14 cellular contexts compared by ENCODE assay signal in the genomic region with DNA sequence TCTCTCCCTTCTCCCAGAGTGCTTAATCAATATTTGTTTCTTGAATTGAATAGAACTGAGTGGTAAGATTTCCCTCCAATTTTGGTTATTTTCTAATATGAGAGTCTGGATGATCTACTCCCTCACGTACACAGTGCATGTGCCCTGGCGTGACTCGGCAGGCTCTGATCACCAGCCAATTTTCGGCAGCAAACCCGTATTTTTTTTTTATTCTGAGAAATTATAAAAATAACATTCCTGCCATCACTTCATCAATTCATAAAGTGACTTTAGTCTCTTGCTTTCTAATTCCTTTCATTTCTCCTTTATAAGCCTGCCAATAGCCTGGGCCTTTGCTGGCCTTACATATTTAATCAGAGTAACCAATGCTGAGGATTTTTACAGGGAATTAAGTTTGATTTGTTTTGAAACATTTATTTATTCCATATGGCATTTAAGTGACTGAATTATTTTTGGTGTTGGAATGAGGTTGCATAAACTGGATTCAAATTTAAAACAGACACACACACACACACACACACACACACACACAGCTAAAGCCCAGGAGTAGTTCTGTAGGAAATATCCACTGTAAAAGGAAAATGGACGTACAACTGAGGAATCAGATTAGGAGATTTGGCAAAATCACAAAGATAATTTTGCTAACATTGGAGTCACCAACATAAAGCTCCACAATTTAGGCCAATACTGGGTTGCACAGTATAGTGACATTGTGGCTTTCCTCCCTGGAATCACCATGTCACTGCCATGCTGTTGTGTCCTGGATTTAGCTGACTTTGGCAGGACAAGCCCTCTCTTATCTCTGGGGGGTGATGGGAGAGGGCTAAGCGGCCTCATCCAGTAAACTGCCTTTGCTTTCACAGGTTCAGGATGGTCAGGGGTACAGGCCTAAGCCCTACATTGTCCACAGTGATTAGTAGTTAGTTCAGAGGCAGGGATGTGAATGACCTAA.
DNase-seq lines count a peak whose midpoint lies in the region; ATAC-seq and TF ChIP-seq lines count a peak whose summit lies in the region.
"Had no signal": no experiment of that assay in that cellular context is flagged by ENCODE, and none has a peak within 500 bp of the region (broad histone marks: within the 10 kb centered on the region; RNA-seq: fewer than 3 reads in every experiment).

No MANE protein-coding gene starts in this region.

- H4K5ac ChIP-seq in mesendoderm (ENCODE audit: low read length), result no peak overlapping the region

- no peak overlapping the region for H3K4me3 Mint-ChIP-seq in CD4-positive, alpha-beta T cell
- H3K4me3 Mint-ChIP-seq: activated CD8-positive, alpha-beta T cell treated with anti-CD3 and anti-CD28 coated beads, Interleukin-2, amount 10 ng/mL, durations not matched to agents 7 days and 5 days; type B pancreatic cell had no signal

- no peaks in the 10 kb centered on the region for H3K4me1 ChIP-seq in mesendoderm (ENCODE audit: control insufficient read depth, low read depth, low read length)

- no peaks in the 10 kb centered on the region for H3K36me3 ChIP-seq in mesendoderm (ENCODE audit: control insufficient read depth, insufficient read depth, low read length)

- peak overlapping the region; percentile 56 for H3K56ac ChIP-seq in mesendoderm (ENCODE audit: low read length)

- no peak overlapping the region for H3K4me2 ChIP-seq in mesendoderm (ENCODE audit: low read length)

- H3K23ac ChIP-seq in mesendoderm (ENCODE audit: low read length), result no peak overlapping the region

- H3K18ac ChIP-seq in mesendoderm (ENCODE audit: low read length), result no peak overlapping the region

- H3K36me3 Mint-ChIP-seq in CD4-positive, alpha-beta T cell (ENCODE audit: low read depth), result no peaks in the 10 kb centered on the region
- H3K36me3 Mint-ChIP-seq: type B pancreatic cell had no signal

- no peak overlapping the region for H3K4ac ChIP-seq in mesendoderm (ENCODE audit: low read depth, low read length)

- H2AK5ac ChIP-seq in mesendoderm (ENCODE audit: low read length), result no peak overlapping the region

- ATAC-seq in CD4-positive, alpha-beta T cell (ENCODE audit: poor library complexity), result no peak
- ATAC-seq in HG03139 (IDR thresholded peaks at IDR 0.05; ENCODE audit: unreplicated experiment) (no peak), HG03039 (IDR thresholded peaks at IDR 0.05; ENCODE audit: unreplicated experiment) (no peak), HG03521 (IDR thresholded peaks at IDR 0.05; ENCODE audit: unreplicated experiment) (no peak)

- no peaks in the 10 kb centered on the region for H3K27me3 ChIP-seq in CD4-positive, alpha-beta T cell (ENCODE audit: control insufficient read depth, insufficient read depth, low read length)
- H3K27me3 ChIP-seq in mesendoderm (ENCODE audit: insufficient read depth, low read length, poor library complexity), result no peaks in the 10 kb centered on the region

- no peaks in the 10 kb centered on the region for H3K79me2 ChIP-seq in mesendoderm (ENCODE audit: control insufficient read depth, insufficient read depth, low read length)

- H3K79me1 ChIP-seq in mesendoderm (ENCODE audit: low read length), result no peaks in the 10 kb centered on the region

- H2BK120ac ChIP-seq in mesendoderm (ENCODE audit: low read depth, low read length), result no peak overlapping the region

- no peak overlapping the region for H4K8ac ChIP-seq in mesendoderm (ENCODE audit: low read depth, low read length)

- DNase-seq in CD4-positive, alpha-beta T cell, result no peak
- DNase-seq in NCI-H446 (lab: John Stamatoyannopoulos, UW), result peak; percentile 33 to 39
- DNase-seq in dedifferentiated amniotic fluid mesenchymal stem cell (ENCODE audit: extremely low spot score), result peak; percentile 49
- no peak for DNase-seq in mesendoderm
- no peak for DNase-seq in activated CD4-positive, alpha-beta T cell treated with anti-CD3 and anti-CD28 coated beads, Interleukin-2, amount 50 U/mL, for 1 hour
- DNase-seq: activated CD8-positive, alpha-beta T cell treated with anti-CD3 and anti-CD28 coated beads, Interleukin-2, amount 10 ng/mL, durations not matched to agents 7 days and 5 days; activated effector memory CD4-positive, alpha-beta T cell treated with anti-CD3 and anti-CD28 coated beads, Interleukin-2, amount 50 U/mL, for 16 hours; foreskin melanocyte; NCI-H2081; SIG-M5 had no signal

- peaks cover 17% of the 10 kb centered on the region for H3K4me1 Mint-ChIP-seq in CD4-positive, alpha-beta T cell (ENCODE audit: low read depth)

- POLR2A ChIA-PET in CD4-positive, alpha-beta T cell (lab: Charles Lee), result interaction anchor here (0.7 kb wide), 1 partner anchor 172 kb away, joined by 3 read pairs; no protein-coding TSS in a partner anchor

- H2BK5ac ChIP-seq in mesendoderm (ENCODE audit: low read length), result no peak overlapping the region

- H3K9ac ChIP-seq in mesendoderm (ENCODE audit: low read length), result no peak overlapping the region

- H3K27me3 Mint-ChIP-seq in CD4-positive, alpha-beta T cell, result no peaks in the 10 kb centered on the region
- H3K27me3 Mint-ChIP-seq: type B pancreatic cell had no signal

- no peak for TF ChIP-seq CTCF in CD4-positive, alpha-beta T cell (IDR thresholded peaks at IDR 0.05)

- peaks cover 1% of the 10 kb centered on the region for H3K9me3 Mint-ChIP-seq in CD4-positive, alpha-beta T cell
- H3K9me3 Mint-ChIP-seq: type B pancreatic cell had no signal

- H2BK15ac ChIP-seq in mesendoderm (replicated peaks; ENCODE audit: low read depth), result no peak overlapping the region

- intact Hi-C loops in CD4-positive, alpha-beta T cell (cut with DNase I, micrococcal nuclease), result no loop called here

- no peak overlapping the region for H3K4me3 ChIP-seq in mesendoderm (ENCODE audit: low read length)

- H3K9me3 ChIP-seq in CD4-positive, alpha-beta T cell (ENCODE audit: control insufficient read depth, low read length), result no peaks in the 10 kb centered on the region

- no CpG with 5 or more reads among the region's 7 CpGs for WGBS in mesendoderm (ENCODE audit: extremely low coverage, insufficient coverage, low lambda C conversion rate)

- H3K27ac Mint-ChIP-seq in CD4-positive, alpha-beta T cell, result peak overlapping the region; percentile 53
- H3K27ac Mint-ChIP-seq: type B pancreatic cell had no signal

- CTCF ChIA-PET in CD4-positive, alpha-beta T cell (lab: Charles Lee), result no interaction called here

- H3K27ac ChIP-seq in CD4-positive, alpha-beta T cell (ENCODE audit: low read depth, low read length), result no peak overlapping the region
- no peak overlapping the region for H3K27ac ChIP-seq in mesendoderm (ENCODE audit: low read depth, low read length)

Comparison
In these comparisons a context has a peak if more than half of its experiments do, and no peak if none do; other contexts are left out.
1. DNase-seq: peak in NCI-H446 (2 of 2) and dedifferentiated amniotic fluid mesenchymal stem cell (single experiment); none in CD4-positive, alpha-beta T cell (0 of 10), mesendoderm (single experiment) and activated CD4-positive, alpha-beta T cell treated with anti-CD3 and anti-CD28 coated beads, Interleukin-2, amount 50 U/mL, for 1 hour (single experiment).